Comparison of ENCODE assay signal across 1 cellular context in the genomic region with DNA sequence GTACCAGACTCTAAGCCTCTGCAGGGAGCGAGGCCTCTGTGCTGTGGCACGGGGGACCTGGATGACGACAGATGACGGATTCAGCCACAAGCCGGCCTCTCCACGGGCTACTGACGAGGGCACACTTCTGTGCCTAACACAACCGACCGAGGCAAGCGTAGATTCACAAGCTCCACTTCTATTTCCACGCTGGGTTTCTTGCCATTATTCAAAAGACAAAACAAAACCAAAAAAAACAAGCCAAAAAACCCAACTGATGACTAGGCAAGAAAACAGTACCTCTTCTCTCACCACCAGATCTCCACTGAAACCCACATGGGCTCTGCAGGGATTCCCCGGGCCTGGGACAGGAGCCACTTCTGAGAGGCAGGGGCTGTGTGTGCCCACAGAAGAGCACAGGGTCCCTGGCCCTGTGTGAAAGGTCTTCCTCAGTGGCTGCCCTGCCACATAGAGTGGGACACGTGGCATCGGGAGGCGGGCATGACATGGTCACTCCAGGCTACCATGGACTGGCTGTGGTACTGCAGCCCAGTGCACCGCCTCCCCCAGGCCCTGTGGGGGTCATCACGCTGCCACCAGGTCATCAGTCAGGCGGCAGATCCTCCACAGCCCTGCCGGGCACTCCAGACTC.
TF ChIP-seq lines count a peak whose summit lies in the region.

No MANE protein-coding gene starts in this region.

TF ChIP-seq in HepG2, 621 proteins besides CTCF, POLR2A, EP300 and RAD21:
- TF ChIP-seq NFATC3 (CRISPR knock-in tag; IDR thresholded peaks at IDR 0.05): no peak
- no peak for TF ChIP-seq SP1 (IDR thresholded peaks at IDR 0.05)
- no peak for TF ChIP-seq SP1 (CRISPR knock-in tag; IDR thresholded peaks at IDR 0.05)
- no peak for TF ChIP-seq MIXL1 (CRISPR knock-in tag; IDR thresholded peaks at IDR 0.05)
- TF ChIP-seq HDAC6 (IDR thresholded peaks at IDR 0.05; ENCODE audit: low read depth, low read length): no peak
- no peak for TF ChIP-seq BCLAF1 (IDR thresholded peaks at IDR 0.05)
- TF ChIP-seq AKAP8 (CRISPR knock-in tag; IDR thresholded peaks at IDR 0.05): no peak
- no peak for TF ChIP-seq TCF12 (IDR thresholded peaks at IDR 0.05)
- TF ChIP-seq TCF12 (CRISPR knock-in tag; IDR thresholded peaks at IDR 0.05): no peak
- TF ChIP-seq ZNF12 (CRISPR knock-in tag; IDR thresholded peaks at IDR 0.05): no peak
- TF ChIP-seq TERF1 (CRISPR knock-in tag; IDR thresholded peaks at IDR 0.05): no peak
- TF ChIP-seq, protein P1, sequence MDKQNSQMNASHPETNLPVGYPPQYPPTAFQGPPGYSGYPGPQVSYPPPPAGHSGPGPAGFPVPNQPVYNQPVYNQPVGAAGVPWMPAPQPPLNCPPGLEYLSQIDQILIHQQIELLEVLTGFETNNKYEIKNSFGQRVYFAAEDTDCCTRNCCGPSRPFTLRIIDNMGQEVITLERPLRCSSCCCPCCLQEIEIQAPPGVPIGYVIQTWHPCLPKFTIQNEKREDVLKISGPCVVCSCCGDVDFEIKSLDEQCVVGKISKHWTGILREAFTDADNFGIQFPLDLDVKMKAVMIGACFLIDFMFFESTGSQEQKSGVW (CRISPR knock-in tag; IDR thresholded peaks at IDR 0.05; ENCODE audit: borderline replicate concordance): no peak
- TF ChIP-seq NR2F6 (IDR thresholded peaks at IDR 0.05): no peak
- no peak for TF ChIP-seq NR2F6 (CRISPR knock-in tag; IDR thresholded peaks at IDR 0.05)
- TF ChIP-seq, protein P2, sequence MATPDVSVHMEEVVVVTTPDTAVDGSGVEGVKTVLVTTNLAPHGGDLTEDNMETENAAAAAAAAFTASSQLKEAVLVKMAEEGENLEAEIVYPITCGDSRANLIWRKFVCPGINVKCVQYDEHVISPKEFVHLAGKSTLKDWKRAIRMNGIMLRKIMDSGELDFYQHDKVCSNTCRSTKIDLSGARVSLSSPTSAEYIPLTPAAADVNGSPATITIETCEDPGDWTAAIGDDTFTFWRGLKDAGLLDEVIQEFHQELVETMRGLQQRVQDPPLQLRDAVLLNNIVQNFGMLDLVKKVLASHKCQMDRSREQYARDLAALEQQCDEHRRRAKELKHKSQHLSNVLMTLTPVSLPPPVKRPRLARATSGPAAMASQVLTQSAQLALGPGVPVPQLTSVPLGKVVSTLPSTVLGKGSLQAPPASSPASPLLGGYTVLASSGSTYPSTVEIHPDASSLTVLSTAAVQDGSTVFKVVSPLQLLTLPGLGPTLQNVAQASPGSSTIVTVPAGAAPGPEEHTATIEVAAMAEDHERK (CRISPR knock-in tag; IDR thresholded peaks at IDR 0.05; ENCODE audit: low read depth): no peak
- TF ChIP-seq ZBTB2 (CRISPR knock-in tag; IDR thresholded peaks at IDR 0.05; ENCODE audit: low read depth): no peak
- TF ChIP-seq, protein P3, sequence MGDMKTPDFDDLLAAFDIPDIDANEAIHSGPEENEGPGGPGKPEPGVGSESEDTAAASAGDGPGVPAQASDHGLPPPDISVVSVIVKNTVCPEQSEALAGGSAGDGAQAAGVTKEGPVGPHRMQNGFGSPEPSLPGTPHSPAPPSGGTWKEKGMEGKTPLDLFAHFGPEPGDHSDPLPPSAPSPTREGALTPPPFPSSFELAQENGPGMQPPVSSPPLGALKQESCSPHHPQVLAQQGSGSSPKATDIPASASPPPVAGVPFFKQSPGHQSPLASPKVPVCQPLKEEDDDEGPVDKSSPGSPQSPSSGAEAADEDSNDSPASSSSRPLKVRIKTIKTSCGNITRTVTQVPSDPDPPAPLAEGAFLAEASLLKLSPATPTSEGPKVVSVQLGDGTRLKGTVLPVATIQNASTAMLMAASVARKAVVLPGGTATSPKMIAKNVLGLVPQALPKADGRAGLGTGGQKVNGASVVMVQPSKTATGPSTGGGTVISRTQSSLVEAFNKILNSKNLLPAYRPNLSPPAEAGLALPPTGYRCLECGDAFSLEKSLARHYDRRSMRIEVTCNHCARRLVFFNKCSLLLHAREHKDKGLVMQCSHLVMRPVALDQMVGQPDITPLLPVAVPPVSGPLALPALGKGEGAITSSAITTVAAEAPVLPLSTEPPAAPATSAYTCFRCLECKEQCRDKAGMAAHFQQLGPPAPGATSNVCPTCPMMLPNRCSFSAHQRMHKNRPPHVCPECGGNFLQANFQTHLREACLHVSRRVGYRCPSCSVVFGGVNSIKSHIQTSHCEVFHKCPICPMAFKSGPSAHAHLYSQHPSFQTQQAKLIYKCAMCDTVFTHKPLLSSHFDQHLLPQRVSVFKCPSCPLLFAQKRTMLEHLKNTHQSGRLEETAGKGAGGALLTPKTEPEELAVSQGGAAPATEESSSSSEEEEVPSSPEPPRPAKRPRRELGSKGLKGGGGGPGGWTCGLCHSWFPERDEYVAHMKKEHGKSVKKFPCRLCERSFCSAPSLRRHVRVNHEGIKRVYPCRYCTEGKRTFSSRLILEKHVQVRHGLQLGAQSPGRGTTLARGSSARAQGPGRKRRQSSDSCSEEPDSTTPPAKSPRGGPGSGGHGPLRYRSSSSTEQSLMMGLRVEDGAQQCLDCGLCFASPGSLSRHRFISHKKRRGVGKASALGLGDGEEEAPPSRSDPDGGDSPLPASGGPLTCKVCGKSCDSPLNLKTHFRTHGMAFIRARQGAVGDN (CRISPR knock-in tag; IDR thresholded peaks at IDR 0.05): no peak
- no peak for TF ChIP-seq ZNF274 (CRISPR knock-in tag; IDR thresholded peaks at IDR 0.05)
- TF ChIP-seq ZNF737 (CRISPR knock-in tag; IDR thresholded peaks at IDR 0.05; ENCODE audit: borderline replicate concordance): no peak
- no peak for TF ChIP-seq ZBTB7A (CRISPR knock-in tag; IDR thresholded peaks at IDR 0.05)
- TF ChIP-seq GATA4 (IDR thresholded peaks at IDR 0.05; ENCODE audit: borderline replicate concordance, low read depth): no peak
- TF ChIP-seq, protein P4, sequence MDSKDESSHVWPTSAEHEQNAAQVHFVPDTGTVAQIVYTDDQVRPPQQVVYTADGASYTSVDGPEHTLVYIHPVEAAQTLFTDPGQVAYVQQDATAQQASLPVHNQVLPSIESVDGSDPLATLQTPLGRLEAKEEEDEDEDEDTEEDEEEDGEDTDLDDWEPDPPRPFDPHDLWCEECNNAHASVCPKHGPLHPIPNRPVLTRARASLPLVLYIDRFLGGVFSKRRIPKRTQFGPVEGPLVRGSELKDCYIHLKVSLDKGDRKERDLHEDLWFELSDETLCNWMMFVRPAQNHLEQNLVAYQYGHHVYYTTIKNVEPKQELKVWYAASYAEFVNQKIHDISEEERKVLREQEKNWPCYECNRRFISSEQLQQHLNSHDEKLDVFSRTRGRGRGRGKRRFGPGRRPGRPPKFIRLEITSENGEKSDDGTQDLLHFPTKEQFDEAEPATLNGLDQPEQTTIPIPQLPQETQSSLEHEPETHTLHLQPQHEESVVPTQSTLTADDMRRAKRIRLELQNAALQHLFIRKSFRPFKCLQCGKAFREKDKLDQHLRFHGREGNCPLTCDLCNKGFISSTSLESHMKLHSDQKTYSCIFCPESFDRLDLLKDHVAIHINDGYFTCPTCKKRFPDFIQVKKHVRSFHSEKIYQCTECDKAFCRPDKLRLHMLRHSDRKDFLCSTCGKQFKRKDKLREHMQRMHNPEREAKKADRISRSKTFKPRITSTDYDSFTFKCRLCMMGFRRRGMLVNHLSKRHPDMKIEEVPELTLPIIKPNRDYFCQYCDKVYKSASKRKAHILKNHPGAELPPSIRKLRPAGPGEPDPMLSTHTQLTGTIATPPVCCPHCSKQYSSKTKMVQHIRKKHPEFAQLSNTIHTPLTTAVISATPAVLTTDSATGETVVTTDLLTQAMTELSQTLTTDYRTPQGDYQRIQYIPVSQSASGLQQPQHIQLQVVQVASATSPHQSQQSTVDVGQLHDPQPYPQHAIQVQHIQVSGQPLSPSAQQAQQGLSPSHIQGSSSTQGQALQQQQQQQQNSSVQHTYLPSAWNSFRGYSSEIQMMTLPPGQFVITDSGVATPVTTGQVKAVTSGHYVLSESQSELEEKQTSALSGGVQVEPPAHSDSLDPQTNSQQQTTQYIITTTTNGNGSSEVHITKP (CRISPR knock-in tag; IDR thresholded peaks at IDR 0.05; ENCODE audit: low read depth): no peak
